Comparison of ENCODE assay signal across 15 cellular contexts in the genomic region with DNA sequence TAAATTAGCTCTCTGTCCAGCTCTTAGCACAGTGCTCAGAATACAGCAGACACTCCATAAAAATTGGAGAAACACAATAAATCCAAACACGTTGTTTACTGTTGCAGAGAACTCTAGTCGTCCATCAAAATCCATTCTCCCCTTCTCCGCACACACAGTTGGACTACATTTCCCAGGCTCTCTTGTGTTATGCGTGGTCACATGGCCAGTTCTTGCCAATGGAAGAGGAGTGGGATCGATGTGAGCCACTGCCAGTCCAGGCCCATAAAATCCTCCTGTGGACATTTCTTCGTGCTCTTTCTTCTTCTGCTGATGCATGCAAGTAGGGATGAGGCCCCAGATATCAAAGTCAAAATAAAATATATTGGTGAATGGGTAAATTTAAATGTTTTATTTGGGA.
"Had no signal": no experiment of that assay in that cellular context is flagged by ENCODE, and none has a peak within 500 bp of the region (broad histone marks: within the 10 kb centered on the region; RNA-seq: fewer than 3 reads in every experiment).

No MANE protein-coding gene starts in this region.

- H3K4me3 ChIP-seq: heart left ventricle, pancreas, smooth muscle cell, suprapubic skin, thyroid gland had no signal

- DNase-seq: effector CD4-positive, alpha-beta T cell; endodermal cell; erythroblast; heart left ventricle; hippocampal formation; mesendoderm; naive B cell; occipital lobe; pancreas; right cardiac atrium; stimulated activated CD4-positive, alpha-beta T cell treated with anti-CD3 and anti-CD28 coated beads, Interleukin-2, amount 100 ng/mL, for 48 hours; stimulated activated naive CD4-positive, alpha-beta T cell treated with Interleukin-2 at 50 U/mL for 16 hours; thyroid gland had no signal

- H3K4me1 ChIP-seq: heart left ventricle, pancreas, suprapubic skin, thyroid gland had no signal

- H3K27me3 ChIP-seq: pancreas, suprapubic skin, thyroid gland had no signal

- H3K4me2 ChIP-seq: smooth muscle cell had no signal

- H3K27ac ChIP-seq: heart left ventricle, pancreas, suprapubic skin, thyroid gland had no signal

- H3K9me3 ChIP-seq: pancreas, thyroid gland had no signal

- H3K36me3 ChIP-seq: heart left ventricle, pancreas, suprapubic skin, thyroid gland had no signal
